ENCODE assay signal across 9 cellular contexts in the genomic region with DNA sequence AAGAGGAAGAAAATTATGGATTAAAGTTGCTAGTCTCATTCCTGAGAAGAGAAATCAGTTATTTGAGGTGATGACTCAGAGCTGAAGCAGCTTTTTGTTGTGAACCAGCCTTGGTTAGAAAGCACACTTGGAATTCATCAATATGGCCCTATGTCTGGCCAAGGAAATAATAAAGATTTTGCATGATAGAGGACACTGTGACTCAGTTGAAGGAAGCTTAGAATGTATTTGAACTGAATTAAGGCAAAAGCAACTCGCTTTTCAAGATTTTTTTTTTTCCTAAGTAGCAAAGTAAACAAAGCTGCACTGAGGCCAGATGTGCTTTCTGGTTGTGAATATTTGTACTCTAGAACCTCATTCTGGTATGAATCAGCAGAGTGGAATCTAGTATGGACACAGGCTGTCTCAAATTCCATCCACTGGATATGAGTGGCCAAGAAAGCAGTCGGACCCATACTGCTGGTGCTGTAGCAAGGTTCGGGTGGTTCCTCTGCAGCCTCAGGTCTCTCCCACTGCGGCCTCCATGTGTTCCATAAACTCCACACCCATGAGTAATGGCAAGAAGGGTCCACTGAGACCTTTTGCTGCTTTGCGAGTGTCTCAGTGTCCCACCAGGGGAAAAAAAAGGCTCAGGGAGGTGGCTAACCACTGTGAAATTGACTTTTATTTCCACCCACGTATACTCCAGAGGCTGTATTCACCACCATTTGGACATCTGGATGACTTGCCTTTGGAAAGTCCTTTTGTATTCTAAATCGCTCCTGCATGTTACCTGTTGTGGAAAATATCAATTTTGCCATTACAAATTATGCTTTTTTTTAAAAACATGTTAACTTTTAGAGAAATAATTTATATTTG. TPM values are rescaled to one million over a fixed set of nuclear protein-coding genes. Genes with fewer than 3 reads are reported as not detected.
DNase-seq lines count a peak whose midpoint lies in the region; ATAC-seq, FAIRE-seq and TF ChIP-seq lines count a peak whose summit lies in the region.
"Had no signal": no experiment of that assay in that cellular context is flagged by ENCODE, and none has a peak within 500 bp of the region (broad histone marks: within the 10 kb centered on the region; RNA-seq: fewer than 3 reads in every experiment).

No MANE protein-coding gene starts in this region.

- H3K27me3 Mint-ChIP-seq in brain: peaks cover 3% of the 10 kb centered on the region

- H3K36me3 Mint-ChIP-seq in brain: peaks cover 9% of the 10 kb centered on the region

- TF ChIP-seq CTCF in brain (conservative IDR thresholded peaks at IDR 0.05) (no peak), liver (IDR thresholded peaks at IDR 0.05; ENCODE audit: low read depth, low read length, missing input control) (no peak)

- H3K27ac ChIP-seq in ACC112 (ENCODE audit: low read depth, low read length) (peak overlapping the region; percentile 91), liver (ENCODE audit: low read depth in 1 of 2, low read length in 2 of 2) (peak overlapping the region; percentile 11 to 48)

- H3K27ac Mint-ChIP-seq in brain: peak overlapping the region in 3 of 5 experiments; percentile 68 to 89 (median 70)

- H3K4me1 ChIP-seq in ACC112 (ENCODE audit: control insufficient read depth, insufficient read depth, low read length, unreplicated experiment): peaks cover 97% of the 10 kb centered on the region
- H3K4me1 ChIP-seq in liver (ENCODE audit: control insufficient read depth in 4 of 4, insufficient read depth in 4 of 4, low read length in 3 of 4): peaks cover 0 to 27% (median 16%) of the 10 kb centered on the region in 4 donors

- no peak for ATAC-seq in HG02571 (IDR thresholded peaks at IDR 0.05; ENCODE audit: unreplicated experiment)
- ATAC-seq in activated CD4-positive, CD25-positive, alpha-beta regulatory T cell treated with anti-CD3 and anti-CD28 coated beads, Interleukin-2, amount 50 U/mL, for 24 hours: no peak

- no peak overlapping the region for H2AFZ ChIP-seq in ACC112 (ENCODE audit: low read length, unreplicated experiment)

- DNase-seq in HuH-7.5 (ENCODE audit: low spot score) (peak; percentile 27), urothelium cell line (ENCODE audit: low spot score) (peak; percentile 77), NCI-H2029 (lab: John Stamatoyannopoulos, UW) (no peak)

- no peaks in the 10 kb centered on the region for H3K9me3 ChIP-seq in liver (ENCODE audit: control insufficient read depth in 4 of 4, low read length in 3 of 4)

- peak; percentile 74 for FAIRE-seq in urothelium cell line (lab: Jason Lieb, UNC)

- peaks cover 81% of the 10 kb centered on the region for H3K4me1 Mint-ChIP-seq in brain

- H3K9ac ChIP-seq in liver (ENCODE audit: low read depth in 1 of 2, low read length in 2 of 2): no peak overlapping the region

- H3K9me3 Mint-ChIP-seq in brain: no peaks in the 10 kb centered on the region

- WGBS in liver: 89% methylated on average over 7 of the region's 7 CpGs

- peaks cover 58% of the 10 kb centered on the region for H3K36me3 ChIP-seq in ACC112 (ENCODE audit: insufficient read depth, low read length)
- H3K36me3 ChIP-seq in liver (ENCODE audit: control insufficient read depth in 4 of 4, insufficient read depth in 3 of 4, low read depth in 1 of 4, low read length in 3 of 4): peaks cover 5 to 32% (median 17%) of the 10 kb centered on the region in 4 donors

- TF ChIP-seq RAD21 in liver (IDR thresholded peaks at IDR 0.05): peak in 1 of 2 donors; percentile 30

- peaks cover 62% of the 10 kb centered on the region for H3K79me2 ChIP-seq in ACC112 (ENCODE audit: control insufficient read depth, insufficient read depth, low read length, unreplicated experiment)

- H3K4me3 Mint-ChIP-seq in brain: peak overlapping the region in 2 of 5 experiments; percentile 2 to 35

- H3K27me3 ChIP-seq in ACC112 (ENCODE audit: insufficient read depth, low read length) (no peaks in the 10 kb centered on the region), liver (ENCODE audit: control insufficient read depth in 4 of 4, insufficient read depth in 4 of 4, low read length in 3 of 4) (no peaks in the 10 kb centered on the region)

- peak overlapping the region; percentile 60 for H3K4me3 ChIP-seq in ACC112 (ENCODE audit: low read depth, low read length)
- H3K4me3 ChIP-seq in liver (ENCODE audit: low read depth in 1 of 3, low read length in 3 of 3): no peak overlapping the region
- H3K4me3 ChIP-seq: GM12878 had no signal

TF ChIP-seq in liver, 16 proteins besides CTCF, POLR2A, EP300 and RAD21:
- TF ChIP-seq, protein P1, sequence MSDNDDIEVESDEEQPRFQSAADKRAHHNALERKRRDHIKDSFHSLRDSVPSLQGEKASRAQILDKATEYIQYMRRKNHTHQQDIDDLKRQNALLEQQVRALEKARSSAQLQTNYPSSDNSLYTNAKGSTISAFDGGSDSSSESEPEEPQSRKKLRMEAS (IDR thresholded peaks at IDR 0.05): no peak
- peak in 1 of 2 donors; percentile 36 for TF ChIP-seq JUND (IDR thresholded peaks at IDR 0.05)
- peak; percentile 23 for TF ChIP-seq FOXA2 (IDR thresholded peaks at IDR 0.05)
- peak in 1 of 2 donors; percentile 4 for TF ChIP-seq RXRA (IDR thresholded peaks at IDR 0.05)

RNA-seq across cellular contexts. Expression of a gene that starts 53.1 kb away (rescaled TPM):
- polyA plus RNA-seq in brain (ENCODE audit: insufficient read depth, low read depth, low replicate concordance): 10.2 TPM
- total RNA-seq in liver: 10 to 100 TPM; 36.4 to 61.2 TPM
- 10 to 100 TPM; 13.9 to 31.0 TPM for polyA plus RNA-seq in liver
